29 cellular contexts compared by ENCODE assay signal in the genomic region with DNA sequence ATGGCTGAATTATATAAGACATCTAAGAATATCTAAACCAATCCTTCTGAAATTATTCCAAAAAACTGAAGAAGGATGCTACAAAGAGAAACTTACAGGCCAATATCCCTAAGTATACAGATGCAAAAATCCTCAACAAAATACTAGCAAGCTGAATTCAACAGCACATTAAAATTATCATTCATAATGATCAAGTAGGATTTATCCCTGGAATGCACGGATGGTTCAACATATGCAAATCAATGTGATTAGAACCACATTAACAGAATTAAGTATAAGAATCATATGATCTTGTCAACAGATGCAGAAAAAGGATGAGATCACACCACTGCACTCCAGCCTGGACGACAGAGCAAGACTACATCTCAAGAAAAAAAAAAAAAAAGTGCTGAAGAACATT. TPM values are rescaled to one million over a fixed set of nuclear protein-coding genes. Genes with fewer than 3 reads are reported as not detected.
"Had no signal": no experiment of that assay in that cellular context is flagged by ENCODE, and none has a peak within 500 bp of the region (broad histone marks: within the 10 kb centered on the region; RNA-seq: fewer than 3 reads in every experiment).

No MANE protein-coding gene starts in this region.

- H3K4me3 ChIP-seq: neural progenitor cell, ovary, psoas muscle, right lobe of liver, sigmoid colon, stomach, thoracic aorta, thyroid gland, tibial nerve, upper lobe of left lung, vagina had no signal

- H3K4me3 Mint-ChIP-seq: nephron; neural progenitor cell; stimulated activated effector memory CD8-positive, alpha-beta T cell treated with anti-CD3 and anti-CD28 coated beads, Interleukin-12 subunit alpha, Interleukin-12 subunit beta, amount 100 ng/mL, for 72 hours; stimulated activated naive B cell treated with anti-CD40 and anti-IgM and Interleukin-4, amounts not matched to agents 10 μg/mL and 1 μg/mL and 100 μg/mL, for 72 hours; stimulated activated naive CD8-positive, alpha-beta T cell treated with anti-CD3 and anti-CD28 coated beads, Interleukin-15, Interleukin-2, amounts not matched to agents 100 ng/mL and 50 ng/mL, for 24 hours had no signal

- H3K4me2 ChIP-seq: neural progenitor cell had no signal

- H3K27ac Mint-ChIP-seq: nephron; neural progenitor cell; progenitor cell of endocrine pancreas; stimulated activated effector memory CD8-positive, alpha-beta T cell treated with anti-CD3 and anti-CD28 coated beads, Interleukin-12 subunit alpha, Interleukin-12 subunit beta, amount 100 ng/mL, for 72 hours; stimulated activated naive B cell treated with anti-CD40 and anti-IgM and Interleukin-4, amounts not matched to agents 10 μg/mL and 1 μg/mL and 100 μg/mL, for 72 hours; stimulated activated naive CD8-positive, alpha-beta T cell treated with anti-CD3 and anti-CD28 coated beads, Interleukin-15, Interleukin-2, amounts not matched to agents 100 ng/mL and 50 ng/mL, for 24 hours had no signal

- H3K36me3 Mint-ChIP-seq: stimulated activated effector memory CD8-positive, alpha-beta T cell treated with anti-CD3 and anti-CD28 coated beads, Interleukin-12 subunit alpha, Interleukin-12 subunit beta, amount 100 ng/mL, for 72 hours had no signal

- H3K4me1 Mint-ChIP-seq: nephron; neural progenitor cell; stimulated activated effector memory CD8-positive, alpha-beta T cell treated with anti-CD3 and anti-CD28 coated beads, Interleukin-12 subunit alpha, Interleukin-12 subunit beta, amount 100 ng/mL, for 72 hours; stimulated activated naive B cell treated with anti-CD40 and anti-IgM and Interleukin-4, amounts not matched to agents 10 μg/mL and 1 μg/mL and 100 μg/mL, for 72 hours had no signal

- H3K36me3 ChIP-seq: neural progenitor cell, ovary, right lobe of liver, sigmoid colon, stomach, thoracic aorta, thyroid gland, tibial nerve, upper lobe of left lung, vagina had no signal

- H3K79me2 ChIP-seq: parathyroid adenoma had no signal

- H3K27me3 Mint-ChIP-seq: progenitor cell of endocrine pancreas; stimulated activated naive B cell treated with anti-CD40 and anti-IgM and Interleukin-4, amounts not matched to agents 10 μg/mL and 1 μg/mL and 100 μg/mL, for 72 hours; stimulated activated naive CD8-positive, alpha-beta T cell treated with anti-CD3 and anti-CD28 coated beads, Interleukin-15, Interleukin-2, amounts not matched to agents 100 ng/mL and 50 ng/mL, for 24 hours had no signal

- H3K27ac ChIP-seq: neural progenitor cell, ovary, parathyroid adenoma, psoas muscle, right lobe of liver, sigmoid colon, stomach, thoracic aorta, thyroid gland, tibial nerve, upper lobe of left lung, vagina had no signal

- DNase-seq: occipital lobe; ovary; posterior cingulate gyrus; psoas muscle; right cardiac atrium; right lobe of liver; sigmoid colon; small intestine; stimulated activated CD4-positive, alpha-beta T cell treated with anti-CD3 and anti-CD28 coated beads, Interleukin-15, amount 100 ng/mL, for 24 hours; stimulated activated CD4-positive, alpha-beta T cell treated with anti-CD3 and anti-CD28 coated beads, Interleukin-2, amount 100 ng/mL, for 24 hours; stimulated activated CD4-positive, alpha-beta T cell treated with anti-CD3 and anti-CD28 coated beads, Interleukin-2, amount 100 ng/mL, for 48 hours; stimulated activated CD4-positive, alpha-beta T cell treated with anti-CD3 and anti-CD28 coated beads, Interleukin-4, amount 100 ng/mL, for 24 hours; stimulated activated naive B cell treated with anti-CD40 and anti-IgM and Interleukin-4, amounts not matched to agents 10 μg/mL and 1 μg/mL and 100 μg/mL, for 72 hours; stimulated activated naive CD4-positive, alpha-beta T cell treated with Interleukin-2 at 50 U/mL for 16 hours; stomach; thyroid gland; trophoblast cell; upper lobe of left lung had no signal

- H3K27me3 ChIP-seq: neural progenitor cell, ovary, right lobe of liver, sigmoid colon, stomach, thyroid gland, tibial nerve, upper lobe of left lung, vagina had no signal

- H3K9ac ChIP-seq: neural progenitor cell, parathyroid adenoma had no signal

- H2AFZ ChIP-seq: neural progenitor cell, parathyroid adenoma had no signal

- H3K4me1 ChIP-seq: neural progenitor cell, parathyroid adenoma, psoas muscle, right lobe of liver, sigmoid colon, stomach, thyroid gland, tibial nerve, upper lobe of left lung, vagina had no signal

- H3K9me3 ChIP-seq: thyroid gland, vagina had no signal

RNA-seq across cellular contexts. Expression of gene ZNF560, which starts 13.3 kb away (rescaled TPM):
- total RNA-seq: progenitor cell of endocrine pancreas, right cardiac atrium, right lobe of liver, sigmoid colon, stomach, subcutaneous adipose tissue, thoracic aorta, tibial nerve, upper lobe of left lung, ureter had no signal
- polyA plus RNA-seq: right cardiac atrium, sigmoid colon, small intestine, stomach had no signal
